In the genomic region with DNA sequence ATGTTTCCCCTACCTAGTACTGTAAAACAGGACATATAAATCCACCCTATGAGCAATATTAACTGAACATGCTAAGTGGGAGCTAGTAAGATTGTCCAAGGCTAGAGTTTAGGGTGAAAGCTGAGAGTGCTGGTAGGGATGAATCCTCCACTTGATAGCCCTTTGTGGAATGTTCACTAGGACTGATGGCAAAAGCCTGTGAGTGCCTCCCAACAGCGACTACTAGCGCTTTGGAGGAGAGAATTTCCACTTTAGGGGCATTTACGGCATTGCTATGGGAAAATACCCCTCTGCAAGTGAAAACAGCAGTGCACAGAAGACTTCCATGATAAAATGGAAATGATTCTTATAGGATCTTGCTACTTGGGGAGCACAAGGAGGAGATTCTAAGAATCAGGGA, we compare ENCODE assay signal across 19 cellular contexts. TPM values are rescaled to one million over a fixed set of nuclear protein-coding genes. Genes with fewer than 3 reads are reported as not detected.
A peak's percentile ranks its signal among the peaks of the same experiment; 100 is the strongest.
DNase-seq lines count a peak whose midpoint lies in the region; TF ChIP-seq lines count a peak whose summit lies in the region.
"Had no signal": no experiment of that assay in that cellular context is flagged by ENCODE, and none has a peak within 500 bp of the region (broad histone marks: within the 10 kb centered on the region; RNA-seq: fewer than 3 reads in every experiment).

No MANE protein-coding gene starts in this region.

- H4K20me1 ChIP-seq in SU-DHL-6 (ENCODE audit: low read depth, low read length) (no peaks in the 10 kb centered on the region), osteoblast (ENCODE audit: insufficient read depth, low read length) (no peaks in the 10 kb centered on the region)
- H4K20me1 ChIP-seq: BLaER1 had no signal

- H3K27me3 ChIP-seq in SU-DHL-6 (ENCODE audit: low read length) (no peaks in the 10 kb centered on the region), osteoblast (ENCODE audit: insufficient read depth, low read length) (no peaks in the 10 kb centered on the region), vagina (no peaks in the 10 kb centered on the region)
- H3K27me3 ChIP-seq: BLaER1 had no signal

- TF ChIP-seq CTCF in C4-2B (conservative IDR thresholded peaks at IDR 0.05): peak; percentile 12
- TF ChIP-seq CTCF in SU-DHL-6 (IDR thresholded peaks at IDR 0.05; ENCODE audit: insufficient read depth, low read length, poor library complexity, severe bottlenecking): no peak
- no peak for TF ChIP-seq CTCF in osteoblast (IDR thresholded peaks at IDR 0.05; ENCODE audit: extremely low read depth, low read depth, low read length)
- TF ChIP-seq CTCF in vagina (IDR thresholded peaks at IDR 0.05): no peak

- H3K9me3 ChIP-seq in SU-DHL-6 (ENCODE audit: insufficient read depth, low read length) (peaks cover 6% of the 10 kb centered on the region; the same call in 1 of the 2 replicates), osteoblast (ENCODE audit: low read depth, low read length) (no peaks in the 10 kb centered on the region), vagina (no peaks in the 10 kb centered on the region)

- no peak overlapping the region for H3K4me3 ChIP-seq in SU-DHL-6 (ENCODE audit: insufficient read depth, low read length, poor library complexity, severe bottlenecking)
- H3K4me3 ChIP-seq in osteoblast (ENCODE audit: insufficient read depth, low read length): no peak overlapping the region
- no peak overlapping the region for H3K4me3 ChIP-seq in vagina
- H3K4me3 ChIP-seq: BLaER1, GM12878, GM23338 had no signal

- no peaks in the 10 kb centered on the region for H3F3A ChIP-seq in SU-DHL-6 (ENCODE audit: insufficient read depth)

- H3K27ac ChIP-seq in C4-2B (no peak overlapping the region), SU-DHL-6 (ENCODE audit: low read depth, low read length) (no peak overlapping the region), osteoblast (ENCODE audit: low read depth, low read length) (no peak overlapping the region), vagina (no peak overlapping the region)
- H3K27ac ChIP-seq: 22Rv1, BLaER1 had no signal

- H3K4me2 ChIP-seq in SU-DHL-6 (ENCODE audit: low read depth, low read length, poor library complexity, severe bottlenecking): no peak overlapping the region
- no peak overlapping the region for H3K4me2 ChIP-seq in osteoblast (ENCODE audit: insufficient read depth, low read length)
- H3K4me2 ChIP-seq: BLaER1, GM23338 had no signal

- TF ChIP-seq POLR2A in vagina (IDR thresholded peaks at IDR 0.05): no peak

- H2AFZ ChIP-seq in SU-DHL-6 (ENCODE audit: low read depth, low read length, severe bottlenecking) (peak overlapping the region; percentile 40), osteoblast (ENCODE audit: low read length) (no peak overlapping the region)
- H2AFZ ChIP-seq: GM23338 had no signal

- H3K9ac ChIP-seq in SU-DHL-6 (ENCODE audit: low read length): no peak overlapping the region
- H3K9ac ChIP-seq: BLaER1 had no signal

- DNase-seq in NCI-H82 (lab: John Stamatoyannopoulos, UW) (peak; percentile 10), NCI-H82 treated with DMSO at 0.1 percent for 48 hours (lab: John Stamatoyannopoulos, UW; ENCODE audit: unreplicated experiment) (no peak), osteoblast (ENCODE audit: insufficient read length, low spot score, missing footprints) (peak; percentile 53), vagina (ENCODE audit: extremely low spot score in 2 of 2) (no peak), pons (ENCODE audit: low spot score) (no peak)
- DNase-seq: CD4-positive, alpha-beta T cell; CD8-positive, alpha-beta memory T cell; DMS 273 treated with DMSO at 0.1 percent for 48 hours; DMS79; EL; GDM1; HCEC 1CT had no signal

- no peaks in the 10 kb centered on the region for H3K9me2 ChIP-seq in SU-DHL-6 (replicated peaks; ENCODE audit: insufficient read depth, low read length)

- H3K79me2 ChIP-seq in SU-DHL-6 (ENCODE audit: insufficient read depth, low read length) (no peaks in the 10 kb centered on the region), osteoblast (ENCODE audit: insufficient read depth, low read length) (no peaks in the 10 kb centered on the region)

- intact Hi-C loops in vagina (cut with DNase I): no loop called here

- H3K36me3 ChIP-seq in SU-DHL-6 (ENCODE audit: low read length): no peaks in the 10 kb centered on the region
- no peaks in the 10 kb centered on the region for H3K36me3 ChIP-seq in osteoblast (ENCODE audit: insufficient read depth, low read length)
- no peaks in the 10 kb centered on the region for H3K36me3 ChIP-seq in vagina
- H3K36me3 ChIP-seq: BLaER1 had no signal

- no peaks in the 10 kb centered on the region for H3K4me1 ChIP-seq in osteoblast (ENCODE audit: insufficient read depth, low read length)
- no peaks in the 10 kb centered on the region for H3K4me1 ChIP-seq in vagina
- H3K4me1 ChIP-seq: BLaER1 had no signal

RNA-seq across cellular contexts. Expression of gene CFHR5, which starts 35.9 kb away (rescaled TPM):
- not detected in 2 replicates for total RNA-seq in osteoblast
- total RNA-seq in vagina: not detected
- total RNA-seq: B cell; CD4-positive, alpha-beta T cell; CD8-positive, alpha-beta memory T cell; GM12878; GM23338 had no signal

RNA-seq across cellular contexts. Expression of gene F13B, which starts 53.8 kb away (rescaled TPM):
- total RNA-seq in osteoblast: under 0.01 TPM in 1 of 2 replicates, not detected in the other
- total RNA-seq in vagina: not detected
- total RNA-seq: B cell; CD4-positive, alpha-beta T cell; CD8-positive, alpha-beta memory T cell; GM12878; GM23338 had no signal

Comparison
In these comparisons a context has a peak if more than half of its experiments do, and no peak if none do; other contexts are left out.
1. DNase-seq: peak in NCI-H82 (single experiment) and osteoblast (single experiment); none in NCI-H82 treated with DMSO at 0.1 percent for 48 hours (single experiment), vagina (0 of 2) and pons (single experiment).